Comparison of ENCODE assay signal across 8 cellular contexts in genomic region chr15:58331903-58332675, GRCh38.
DNase-seq lines count a peak whose midpoint lies in the region; ATAC-seq and TF ChIP-seq lines count a peak whose summit lies in the region.

No MANE protein-coding gene starts in this region.

- peak overlapping the region; percentile 35 for H3K9ac ChIP-seq in mucosa of stomach (ENCODE audit: low read length)

- intact Hi-C loops in OCI-LY7 (cut with micrococcal nuclease; ENCODE audit: unreplicated experiment): no loop called here

- POLR2A ChIA-PET in OCI-LY7 (lab: Charles Lee): interaction anchor here (0.6 kb wide), 1 partner anchor 137 kb away, joined by 4 read pairs; no protein-coding TSS in a partner anchor

- H3K4me1 ChIP-seq in BE2C: peaks cover 16% of the 10 kb centered on the region
- peaks cover 23% of the 10 kb centered on the region for H3K4me1 ChIP-seq in OCI-LY7 (ENCODE audit: insufficient read depth, low read length, poor library complexity, severe bottlenecking)
- H3K4me1 ChIP-seq in mucosa of stomach (ENCODE audit: control insufficient read depth, insufficient read depth, low read length): peaks cover 36% of the 10 kb centered on the region

- H3K27ac ChIP-seq in OCI-LY7 (ENCODE audit: low read depth, low read length, poor library complexity, severe bottlenecking) (peak overlapping the region; percentile 5), epithelial cell of prostate (peak overlapping the region; percentile 93)

- no TSS peak for BruUV-seq in OCI-LY7 (replicated peaks; lab: Mats Ljungman, UMichigan)

- no peaks in the 10 kb centered on the region for H3K9me3 ChIP-seq in BE2C
- peaks cover 7% of the 10 kb centered on the region for H3K9me3 ChIP-seq in OCI-LY7 (ENCODE audit: low read length)
- no peaks in the 10 kb centered on the region for H3K9me3 ChIP-seq in mucosa of stomach (ENCODE audit: control insufficient read depth, low read length)

- H3K4me2 ChIP-seq in OCI-LY7 (ENCODE audit: low read length): peak overlapping the region; percentile 65

- peak overlapping the region; percentile 18; the same call in 1 of the 2 replicates for H3K4me3 ChIP-seq in BE2C (ENCODE audit: low read depth, low read length)
- H3K4me3 ChIP-seq in OCI-LY7 (ENCODE audit: low read depth, low read length, poor library complexity, severe bottlenecking): peak overlapping the region; percentile 4
- H3K4me3 ChIP-seq in mucosa of stomach (ENCODE audit: low read length): no peak overlapping the region

- DNase-seq in BE2C (peak; percentile 94), HT1080 (ENCODE audit: low read depth) (peak; percentile 100), OCI-LY7 (ENCODE audit: low spot score) (peak; percentile 54), activated T-cell treated with anti-CD3 and anti-CD28 coated beads for 4 hours (peak; percentile 79), epithelial cell of prostate (ENCODE audit: low read depth, low spot score) (peak; percentile 97)
- DNase-seq in stimulated activated CD8-positive, alpha-beta memory T cell treated with anti-CD3 and anti-CD28 coated beads, Interleukin-4, amount 100 ng/mL, for 24 hours (ENCODE audit: low read depth): peak; percentile 88

- H3K36me3 ChIP-seq in BE2C (no peaks in the 10 kb centered on the region), OCI-LY7 (ENCODE audit: insufficient read depth, low read length) (no peaks in the 10 kb centered on the region), mucosa of stomach (ENCODE audit: control insufficient read depth, insufficient read depth, low read length) (no peaks in the 10 kb centered on the region)

- H3K27me3 ChIP-seq in BE2C (no peaks in the 10 kb centered on the region), mucosa of stomach (ENCODE audit: control insufficient read depth, insufficient read depth, low read length) (no peaks in the 10 kb centered on the region)

- H4K20me1 ChIP-seq in OCI-LY7 (ENCODE audit: insufficient read depth, low read length): no peaks in the 10 kb centered on the region

- peak overlapping the region; percentile 70 for H2AFZ ChIP-seq in OCI-LY7 (ENCODE audit: low read length)

- ATAC-seq in GM19455 (IDR thresholded peaks at IDR 0.05; ENCODE audit: unreplicated experiment): peak; percentile 66

- H3K79me2 ChIP-seq in OCI-LY7 (ENCODE audit: insufficient read depth, low read depth, low read length): no peaks in the 10 kb centered on the region

- no peaks in the 10 kb centered on the region for H3K9me2 ChIP-seq in OCI-LY7 (ENCODE audit: insufficient read depth, low read length)

- CTCF ChIA-PET in OCI-LY7 (lab: Charles Lee; ENCODE audit: unreplicated experiment): no interaction called here

- no peak for TF ChIP-seq CTCF in BE2C (IDR thresholded peaks at IDR 0.05; ENCODE audit: low read depth, low read length)
- no peak for TF ChIP-seq CTCF in OCI-LY7 (conservative IDR thresholded peaks at IDR 0.05; ENCODE audit: low read length)
